ENCODE assay signal across 21 cellular contexts in the genomic region with DNA sequence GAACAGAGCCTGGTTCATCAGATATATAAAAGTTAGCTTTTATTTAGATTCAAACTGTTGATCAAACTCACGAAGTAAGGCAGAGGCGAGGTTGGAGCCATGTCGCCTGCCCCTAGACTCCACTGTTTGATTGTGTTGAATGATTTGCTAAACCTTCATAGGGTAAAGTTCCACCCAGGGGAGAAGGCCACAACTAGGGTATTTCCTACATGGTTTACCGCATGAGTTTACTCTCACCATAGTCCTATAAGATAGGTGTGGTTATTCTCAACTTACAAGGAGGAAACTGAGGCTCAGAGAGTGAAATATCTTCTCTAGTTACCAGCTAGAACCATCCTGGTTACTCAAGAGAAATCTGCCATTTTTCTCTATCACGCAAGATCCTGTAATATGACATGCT.
"Had no signal": no experiment of that assay in that cellular context is flagged by ENCODE, and none has a peak within 500 bp of the region (broad histone marks: within the 10 kb centered on the region; RNA-seq: fewer than 3 reads in every experiment).

No MANE protein-coding gene starts in this region.

- H3K4me1 ChIP-seq: neural progenitor cell, pancreas, tibial artery, upper lobe of left lung, vagina had no signal

- H3K27ac ChIP-seq: dorsolateral prefrontal cortex, heart left ventricle, neural progenitor cell, pancreas, tibial artery, upper lobe of left lung, vagina had no signal

- H3K27me3 ChIP-seq: dorsolateral prefrontal cortex, heart left ventricle, neural progenitor cell, pancreas, tibial artery, upper lobe of left lung, vagina had no signal

- H3K27ac Mint-ChIP-seq: mesothelial cell of epicardium; natural killer cell treated with Interleukin-12 subunit alpha and Interleukin-12 subunit beta and Interleukin-15 and Interleukin-18, amount 100 ng/mL, for 72 hours; neural progenitor cell; progenitor cell of endocrine pancreas had no signal

- H2AFZ ChIP-seq: neural progenitor cell had no signal

- H3K9me3 ChIP-seq: heart left ventricle, pancreas, tibial artery, upper lobe of left lung, vagina had no signal

- DNase-seq: cortex of kidney; dorsolateral prefrontal cortex; effector CD8-positive, alpha-beta T cell; heart left ventricle; hypothalamus; nucleus accumbens; pancreas; right cardiac atrium; small intestine; stimulated activated CD4-positive, alpha-beta T cell treated with anti-CD3 and anti-CD28 coated beads, Interleukin-12 subunit alpha, Interleukin-12 subunit beta, amount 100 ng/mL, for 4 hours; stimulated activated naive CD8-positive, alpha-beta T cell treated with anti-CD3 and anti-CD28 coated beads, Interleukin-15, Interleukin-2, amounts not matched to agents 100 U/mL and 50 U/mL, for 24 hours; tibial artery; upper lobe of left lung had no signal

- H3K27me3 Mint-ChIP-seq: progenitor cell of endocrine pancreas had no signal

- H3K9me3 Mint-ChIP-seq: mesothelial cell of epicardium; natural killer cell treated with Interleukin-12 subunit alpha and Interleukin-12 subunit beta and Interleukin-15 and Interleukin-18, amount 100 ng/mL, for 72 hours; neural progenitor cell had no signal

- H3K36me3 Mint-ChIP-seq: mesothelial cell of epicardium; natural killer cell treated with Interleukin-12 subunit alpha and Interleukin-12 subunit beta and Interleukin-15 and Interleukin-18, amount 100 ng/mL, for 72 hours; neural progenitor cell had no signal

- FAIRE-seq: endometrium, frontal cortex, pancreas, small intestine had no signal

- H3K9ac ChIP-seq: neural progenitor cell had no signal

- H3K4me3 Mint-ChIP-seq: mesothelial cell of epicardium; natural killer cell treated with Interleukin-12 subunit alpha and Interleukin-12 subunit beta and Interleukin-15 and Interleukin-18, amount 100 ng/mL, for 72 hours; neural progenitor cell had no signal

- ATAC-seq: heart left ventricle; left lobe of liver; natural killer cell treated with Interleukin-12 subunit alpha and Interleukin-12 subunit beta and Interleukin-15 and Interleukin-18, amount 100 ng/mL, for 72 hours; pancreas; right cardiac atrium; stimulated activated naive CD8-positive, alpha-beta T cell treated with anti-CD3 and anti-CD28 coated beads, Interleukin-15, Interleukin-2, amounts not matched to agents 100 U/mL and 50 U/mL, for 24 hours had no signal

- H3K36me3 ChIP-seq: heart left ventricle, neural progenitor cell, pancreas, tibial artery, upper lobe of left lung, vagina had no signal

- H3K4me3 ChIP-seq: dorsolateral prefrontal cortex, heart left ventricle, neural progenitor cell, pancreas, tibial artery, upper lobe of left lung, vagina had no signal

- H3K4me2 ChIP-seq: neural progenitor cell had no signal
